Comparison of ENCODE assay signal across 10 cellular contexts in genomic region chr6:17863971-17864754, GRCh38.
DNase-seq lines count a peak whose midpoint lies in the region; ATAC-seq lines count a peak whose summit lies in the region.
"Had no signal": no experiment of that assay in that cellular context is flagged by ENCODE, and none has a peak within 500 bp of the region (broad histone marks: within the 10 kb centered on the region; RNA-seq: fewer than 3 reads in every experiment).

No MANE protein-coding gene starts in this region.

- H3K4me3 ChIP-seq in ACC112 (ENCODE audit: low read depth, low read length), result peak overlapping the region; percentile 38
- no peak overlapping the region for H3K4me3 ChIP-seq in muscle layer of duodenum (ENCODE audit: low read depth in 1 of 2, low read length in 2 of 2)
- H3K4me3 ChIP-seq: BLaER1 had no signal

- H3K4me1 ChIP-seq in ACC112 (ENCODE audit: control insufficient read depth, insufficient read depth, low read length, unreplicated experiment) (peaks cover 52% of the 10 kb centered on the region), muscle layer of duodenum (ENCODE audit: control insufficient read depth in 1 of 2, insufficient read depth in 2 of 2, low read length in 2 of 2) (peaks cover 10 to 52% of the 10 kb centered on the region in 2 donors)
- H3K4me1 ChIP-seq: BLaER1 had no signal

- ATAC-seq in esophagus mucosa (peak; percentile 67), GM21723 (IDR thresholded peaks at IDR 0.05; ENCODE audit: unreplicated experiment) (no peak), HG03469 (IDR thresholded peaks at IDR 0.05; ENCODE audit: unreplicated experiment) (no peak), GM21526 (IDR thresholded peaks at IDR 0.05; ENCODE audit: low FRiP score, unreplicated experiment) (no peak)

- H3K9me3 ChIP-seq in muscle layer of duodenum (ENCODE audit: control insufficient read depth in 1 of 2, low read length in 2 of 2), result no peaks in the 10 kb centered on the region
- H3K9me3 ChIP-seq: BLaER1 had no signal

- DNase-seq in RPMI7951 (ENCODE audit: low read depth), result peak; percentile 95
- no peak for DNase-seq in NOMO-1 treated with DMSO at 0.1 percent for 48 hours (lab: John Stamatoyannopoulos, UW; ENCODE audit: unreplicated experiment)
- DNase-seq: stimulated activated CD4-positive, alpha-beta T cell treated with anti-CD3 and anti-CD28 coated beads, Interleukin-4, amount 100 ng/mL, for 24 hours had no signal

- H2AFZ ChIP-seq in ACC112 (ENCODE audit: low read length, unreplicated experiment), result no peak overlapping the region

- H3K36me3 ChIP-seq in ACC112 (ENCODE audit: insufficient read depth, low read length), result no peaks in the 10 kb centered on the region
- peaks cover 0 to 3% of the 10 kb centered on the region in 2 donors for H3K36me3 ChIP-seq in muscle layer of duodenum (ENCODE audit: control insufficient read depth in 1 of 2, insufficient read depth in 2 of 2, low read length in 2 of 2)
- H3K36me3 ChIP-seq: BLaER1 had no signal

- H3K27me3 ChIP-seq in ACC112 (ENCODE audit: insufficient read depth, low read length), result no peaks in the 10 kb centered on the region
- no peaks in the 10 kb centered on the region for H3K27me3 ChIP-seq in muscle layer of duodenum (ENCODE audit: low read depth, low read length)
- H3K27me3 ChIP-seq: BLaER1 had no signal

- no peaks in the 10 kb centered on the region for H3K79me2 ChIP-seq in ACC112 (ENCODE audit: control insufficient read depth, insufficient read depth, low read length, unreplicated experiment)

- H3K27ac ChIP-seq in ACC112 (ENCODE audit: low read depth, low read length) (peak overlapping the region; percentile 87), muscle layer of duodenum (ENCODE audit: low read length) (peak overlapping the region; percentile 63)
- H3K27ac ChIP-seq: BLaER1 had no signal
